In genomic region chr6:165636015-165636414, GRCh38 we compare ENCODE assay signal across 30 cellular contexts. TPM values are rescaled to one million over a fixed set of nuclear protein-coding genes. Genes with fewer than 3 reads are reported as not detected.
A peak's percentile ranks its signal among the peaks of the same experiment; 100 is the strongest.
DNase-seq lines count a peak whose midpoint lies in the region; ATAC-seq, FAIRE-seq and TF ChIP-seq lines count a peak whose summit lies in the region.
"Had no signal": no experiment of that assay in that cellular context is flagged by ENCODE, and none has a peak within 500 bp of the region (broad histone marks: within the 10 kb centered on the region; RNA-seq: fewer than 3 reads in every experiment).

No MANE protein-coding gene starts in this region.

- H2AK5ac ChIP-seq in H1 (ENCODE audit: low read depth, low read length), result no peak overlapping the region

- ATAC-seq in Panc1, result no peak
- ATAC-seq in HG02938 (IDR thresholded peaks at IDR 0.05; ENCODE audit: unreplicated experiment), result no peak
- ATAC-seq in GM21825 (IDR thresholded peaks at IDR 0.05; ENCODE audit: unreplicated experiment), result no peak
- ATAC-seq: body of pancreas, heart left ventricle, K562, SK-N-SH treated with all-trans-retinoic acid at 6 μM for 48 hours had no signal

- H2BK5ac ChIP-seq in H1 (ENCODE audit: low read depth, low read length), result no peak overlapping the region

- no peak overlapping the region; a peak in 1 of 7 replicates for H3K9ac ChIP-seq in H1 (replicated peaks in 1 of 4; ENCODE audit: extremely low read depth in 1 of 4, low read depth in 3 of 4, low read length in 3 of 4)

- CTCF ChIA-PET in Caco-2 (lab: Charles Lee), result no interaction called here
- CTCF ChIA-PET in Panc1 (lab: Charles Lee), result no interaction called here
- CTCF ChIA-PET in H1 (lab: Charles Lee; ENCODE audit: partially characterized antibody), result interaction anchor here (1.7 to 2.0 kb wide), 2 partner anchors 23 to 196 kb away, joined by 5 read pairs; no protein-coding TSS in a partner anchor

- no peaks in the 10 kb centered on the region for H3K23me2 ChIP-seq in H1 (ENCODE audit: low read depth, low read length)

- no peak overlapping the region for H3K23ac ChIP-seq in H1 (ENCODE audit: insufficient read length)

- peak overlapping the region; percentile 43 to 60; a peak in 3 of 4 replicates for H3K4me2 ChIP-seq in H1 (ENCODE audit: insufficient read depth in 1 of 2, low read depth in 2 of 2, low read length in 2 of 2)

- H3K27ac ChIP-seq in Panc1 (ENCODE audit: low read length) (peak overlapping the region; percentile 59; the same call in 1 of the 2 replicates), H1 (ENCODE audit: low read depth, low read length) (no peak overlapping the region)
- H3K27ac ChIP-seq: body of pancreas, heart left ventricle, neutrophil, RWPE1, stomach had no signal

- H3K27ac Mint-ChIP-seq in Caco-2 (ENCODE audit: unreplicated experiment) (peak overlapping the region; percentile 20), mesothelial cell of epicardium (peak overlapping the region; percentile 75)
- H3K27ac Mint-ChIP-seq: activated B cell treated with CpG ODN at 0.5 μM for 24 hours; activated naive CD8-positive, alpha-beta T cell treated with anti-CD3 and anti-CD28 coated beads, Interleukin-2, amount 10 ng/mL, durations not matched to agents 7 days and 5 days; immature natural killer cell; T-helper 2 cell treated with Interferon-gamma antibody and Interleukin-4, amounts not matched to agents 5 μg/mL and 100 μg/mL, for 36 hours had no signal

- H4K5ac ChIP-seq in H1 (ENCODE audit: insufficient read length, low read depth, low read length), result no peak overlapping the region

- no peaks in the 10 kb centered on the region for H3K79me1 ChIP-seq in H1 (ENCODE audit: low read depth, low read length)

- H3K4me3 ChIP-seq in Caco-2 (ENCODE audit: low read depth, low read length) (no peak overlapping the region), Panc1 (ENCODE audit: low read depth in 2 of 2, low read length in 2 of 2) (no peak overlapping the region), H1 (ENCODE audit: extremely low read depth in 1 of 4, insufficient read depth in 2 of 4, low read depth in 3 of 4, low read length in 4 of 4) (peak overlapping the region in 1 of 4 experiments; percentile 43; a peak in 2 of 8 replicates)
- H3K4me3 ChIP-seq: body of pancreas, heart left ventricle, K562, left ventricle myocardium inferior, stomach had no signal

- no peak overlapping the region for H2BK12ac ChIP-seq in H1 (ENCODE audit: low read depth, low read length)

- no peak for DNase-seq in Caco-2
- no peak for DNase-seq in Panc1 (ENCODE audit: low read depth, low spot score)
- DNase-seq in H1 (ENCODE audit: low read depth in 1 of 2, low spot score in 2 of 2), result no peak
- DNase-seq in mesothelial cell of epicardium (ENCODE audit: low spot score in 2 of 2, unreplicated experiment in 2 of 2), result no peak
- DNase-seq in GM19240 (ENCODE audit: insufficient read length, low spot score), result no peak
- DNase-seq in ureter (ENCODE audit: low spot score), result no peak
- DNase-seq: activated B cell treated with CpG ODN at 0.5 μM for 24 hours; activated CD4-positive, alpha-beta T cell treated with anti-CD3 and anti-CD28 coated beads, Interleukin-2, amount 50 U/mL, for 48 hours; activated CD8-positive, alpha-beta memory T cell treated with anti-CD3 and anti-CD28 coated beads, Interleukin-2, amount 50 U/mL, for 48 hours; activated naive CD8-positive, alpha-beta T cell treated with anti-CD3 and anti-CD28 coated beads, Interleukin-2, amount 10 ng/mL, durations not matched to agents 7 days and 5 days; body of pancreas; cortex of kidney; heart left ventricle; immature natural killer cell; left ventricle myocardium inferior; MM.1S; NCI-H1436; NCI-H524; stimulated activated CD4-positive, alpha-beta T cell treated with anti-CD3 and anti-CD28 coated beads, Interleukin-12 subunit alpha, Interleukin-12 subunit beta, amount 100 ng/mL, for 4 hours; stomach; trophoblast cell had no signal

- no peak for TF ChIP-seq EP300 in H1 (IDR thresholded peaks at IDR 0.05; ENCODE audit: borderline replicate concordance in 1 of 2, low read depth in 2 of 2, low read length in 2 of 2)

- FAIRE-seq in H1 (lab: Jason Lieb, UNC), result peak; percentile 24
- FAIRE-seq: endometrium, GM12891, K562 had no signal

- POLR2A ChIA-PET in Caco-2 (lab: Charles Lee), result no interaction called here
- POLR2A ChIA-PET in Panc1 (lab: Charles Lee), result no interaction called here
- POLR2A ChIA-PET in H1 (lab: Charles Lee; ENCODE audit: partially characterized antibody), result interaction anchor here (0.6 to 0.9 kb wide), 2 partner anchors 26 to 187 kb away, joined by 3 to 4 read pairs; no protein-coding TSS in a partner anchor

- H4K91ac ChIP-seq in H1 (replicated peaks; ENCODE audit: insufficient read length, low read length), result no peak overlapping the region

- no peaks in the 10 kb centered on the region for H3K36me3 Mint-ChIP-seq in Caco-2 (ENCODE audit: insufficient read depth, unreplicated experiment)
- H3K36me3 Mint-ChIP-seq in mesothelial cell of epicardium, result no peaks in the 10 kb centered on the region
- H3K36me3 Mint-ChIP-seq: activated naive CD8-positive, alpha-beta T cell treated with anti-CD3 and anti-CD28 coated beads, Interleukin-2, amount 10 ng/mL, durations not matched to agents 7 days and 5 days; immature natural killer cell had no signal

- BruUV-seq in Caco-2 (replicated peaks; lab: Mats Ljungman, UMichigan) (no TSS peak), Panc1 (replicated peaks; lab: Mats Ljungman, UMichigan) (no TSS peak)

- intact Hi-C loops in Caco-2 (cut with micrococcal nuclease; ENCODE audit: unreplicated experiment), result loop anchor here (10.0 kb wide), 2 partner anchors 191 to 219 kb away; no protein-coding TSS in a partner anchor
- intact Hi-C loops in Panc1 (cut with micrococcal nuclease; ENCODE audit: unreplicated experiment), result no loop called here

- H3K4me1 ChIP-seq in Caco-2 (peaks cover 11% of the 10 kb centered on the region; the same call in 1 of the 2 replicates), Panc1 (ENCODE audit: control insufficient read depth, insufficient read depth, low read length) (peaks cover 60% of the 10 kb centered on the region), H1 (replicated peaks in 1 of 4; ENCODE audit: control insufficient read depth in 3 of 4, insufficient read depth in 4 of 4, low read length in 3 of 4) (peaks cover 7 to 18% (median 13%) of the 10 kb centered on the region in 4 experiments)
- H3K4me1 ChIP-seq: body of pancreas had no signal

- no peak for TF ChIP-seq RAD21 in H1 (IDR thresholded peaks at IDR 0.05 in 1 of 2, conservative IDR thresholded peaks at IDR 0.05 in 1 of 2; ENCODE audit: low read depth in 2 of 2, low read length in 2 of 2)

- H3K36me3 ChIP-seq in Caco-2 (ENCODE audit: control insufficient read depth, insufficient read depth, low read length) (no peaks in the 10 kb centered on the region), Panc1 (ENCODE audit: control insufficient read depth, insufficient read depth, low read length) (no peaks in the 10 kb centered on the region), H1 (ENCODE audit: control insufficient read depth in 2 of 4, insufficient read depth in 4 of 4, low read length in 3 of 4) (no peaks in the 10 kb centered on the region)
- H3K36me3 ChIP-seq: heart left ventricle, left ventricle myocardium inferior, neutrophil, stomach had no signal

- H3K18ac ChIP-seq in H1 (ENCODE audit: extremely low read depth, low read length), result no peak overlapping the region

- H2AFZ ChIP-seq in H1 (ENCODE audit: low read length), result no peak overlapping the region

- H3K9me3 Mint-ChIP-seq in Caco-2 (ENCODE audit: unreplicated experiment), result no peaks in the 10 kb centered on the region
- H3K9me3 Mint-ChIP-seq in mesothelial cell of epicardium, result no peaks in the 10 kb centered on the region
- H3K9me3 Mint-ChIP-seq: activated B cell treated with CpG ODN at 0.5 μM for 24 hours; activated naive CD8-positive, alpha-beta T cell treated with anti-CD3 and anti-CD28 coated beads, Interleukin-2, amount 10 ng/mL, durations not matched to agents 7 days and 5 days; T-helper 2 cell treated with Interferon-gamma antibody and Interleukin-4, amounts not matched to agents 5 μg/mL and 100 μg/mL, for 36 hours had no signal

- TF ChIP-seq POLR2A in H1 (IDR thresholded peaks at IDR 0.05; ENCODE audit: control extremely low read depth in 1 of 2, low read depth in 2 of 2, low read length in 2 of 2), result no peak

- no peak overlapping the region for H2BK120ac ChIP-seq in H1 (replicated peaks; ENCODE audit: low read depth, low read length)

- no peak overlapping the region for H3K4ac ChIP-seq in H1 (replicated peaks; ENCODE audit: insufficient read length, low read depth, low read length)

- no peak overlapping the region for H2BK15ac ChIP-seq in H1 (ENCODE audit: low read length)

- no peak overlapping the region for H3K4me3 Mint-ChIP-seq in Caco-2 (ENCODE audit: unreplicated experiment)
- H3K4me3 Mint-ChIP-seq in mesothelial cell of epicardium, result peak overlapping the region; percentile 8
- H3K4me3 Mint-ChIP-seq: activated B cell treated with CpG ODN at 0.5 μM for 24 hours; activated naive CD8-positive, alpha-beta T cell treated with anti-CD3 and anti-CD28 coated beads, Interleukin-2, amount 10 ng/mL, durations not matched to agents 7 days and 5 days; immature natural killer cell; T-helper 2 cell treated with Interferon-gamma antibody and Interleukin-4, amounts not matched to agents 5 μg/mL and 100 μg/mL, for 36 hours had no signal

- H4K8ac ChIP-seq in H1 (ENCODE audit: extremely low read depth, insufficient read depth, low read length), result no peak overlapping the region

- peak overlapping the region; percentile 36; the same call in 1 of the 2 replicates for H2BK20ac ChIP-seq in H1 (ENCODE audit: low read length)

- H3K27me3 Mint-ChIP-seq in Caco-2 (ENCODE audit: insufficient read depth, unreplicated experiment), result no peaks in the 10 kb centered on the region
- H3K27me3 Mint-ChIP-seq in mesothelial cell of epicardium (ENCODE audit: low read depth), result no peaks in the 10 kb centered on the region

- no peaks in the 10 kb centered on the region for H4K20me1 ChIP-seq in H1 (replicated peaks in 1 of 2; ENCODE audit: control insufficient read depth in 1 of 2, insufficient read depth in 2 of 2, low read length in 2 of 2)

- H3K14ac ChIP-seq in H1 (ENCODE audit: insufficient read length), result no peak overlapping the region

- H3K27me3 ChIP-seq in Caco-2 (replicated peaks; ENCODE audit: control insufficient read depth, insufficient read depth, low read length), result peaks cover 1% of the 10 kb centered on the region; the same call in 1 of the 2 replicates
- H3K27me3 ChIP-seq in Panc1 (ENCODE audit: control insufficient read depth, insufficient read depth, low read length), result no peaks in the 10 kb centered on the region
- H3K27me3 ChIP-seq in H1 (replicated peaks in 1 of 4; ENCODE audit: control insufficient read depth in 3 of 4, extremely low read depth in 1 of 4, insufficient read depth in 3 of 4, low read length in 3 of 4), result no peaks in the 10 kb centered on the region
- H3K27me3 ChIP-seq: body of pancreas, heart left ventricle, stomach had no signal

- no peak for TF ChIP-seq CTCF in Caco-2 (IDR thresholded peaks at IDR 0.05; ENCODE audit: insufficient read depth in 1 of 2, low read depth in 1 of 2, low read length in 1 of 2, severe bottlenecking in 1 of 2, unreplicated experiment in 1 of 2)
- no peak for TF ChIP-seq CTCF in Panc1 (IDR thresholded peaks at IDR 0.05)
- TF ChIP-seq CTCF in H1 (IDR thresholded peaks at IDR 0.05; ENCODE audit: control extremely low read depth in 1 of 3, insufficient read depth in 1 of 3, low read depth in 1 of 3, low read length in 3 of 3), result no peak
- TF ChIP-seq CTCF in mesothelial cell of epicardium (IDR thresholded peaks at IDR 0.05; ENCODE audit: unreplicated experiment), result no peak

- in situ Hi-C loops in Panc1 (cut with HindIII; ENCODE audit: low pct_unique_long_range_greater_than_20kb, low sequenced_read_pairs), result no loop called here

- H3K9me3 ChIP-seq in Caco-2 (no peaks in the 10 kb centered on the region), Panc1 (ENCODE audit: control insufficient read depth, insufficient read depth, low read depth, low read length) (no peaks in the 10 kb centered on the region), H1 (ENCODE audit: insufficient read depth in 2 of 2, low read depth in 1 of 2, low read length in 1 of 2) (no peaks in the 10 kb centered on the region)
- H3K9me3 ChIP-seq: body of pancreas, heart left ventricle, left ventricle myocardium inferior, neutrophil, stomach had no signal

- no peak overlapping the region for H3K56ac ChIP-seq in H1 (replicated peaks; ENCODE audit: insufficient read length, low read depth, low read length)

- H3K79me2 ChIP-seq in H1 (ENCODE audit: control insufficient read depth in 1 of 2, insufficient read depth in 2 of 2, low read length in 2 of 2), result no peaks in the 10 kb centered on the region

- peaks cover 20% of the 10 kb centered on the region for H3K4me1 Mint-ChIP-seq in Caco-2 (ENCODE audit: low read depth, unreplicated experiment)
- peaks cover 54% of the 10 kb centered on the region for H3K4me1 Mint-ChIP-seq in mesothelial cell of epicardium
- H3K4me1 Mint-ChIP-seq: activated B cell treated with CpG ODN at 0.5 μM for 24 hours had no signal

RNA-seq across cellular contexts. Expression of gene PDE10A, which starts 27.0 kb away (rescaled TPM):
- total RNA-seq in Caco-2 (2022) (3.4 and 3.6 TPM in 2 replicates), Panc1 (2021; ENCODE audit: unreplicated experiment) (27.8 TPM), mesothelial cell of epicardium (12.8 to 14.3 TPM (median 13.0 TPM) in 3 replicates), ureter (47.0 TPM)
- 10.5 TPM for polyA plus RNA-seq in Panc1 (2012; ENCODE audit: insufficient read length)
- total RNA-seq in H1 (2021; fragmentation: NEBNext Ultra II Directional; extraction: Animal tissue kit (Norgen Biotek cat#: 25700)), result 2.4 and 2.6 TPM in 2 replicates
- 1.1 TPM in 2 replicates for polyA plus RNA-seq in H1 (2011; rRNA removed)
- polyA plus RNA-seq in H1 (2011; cell fraction: cytosol; rRNA removed), result 0.97 TPM
- polyA plus RNA-seq in H1 (2011; cell fraction: nucleus; rRNA removed), result 1.9 TPM
- polyA plus RNA-seq in H1 (2012, experiment 1 of 2), result 0.92 to 1.5 TPM (median 1.2 TPM) in 4 replicates
- 0.05 TPM for polyA plus RNA-seq in H1 (2012, experiment 2 of 2)
- polyA plus RNA-seq in H1 (2013, experiment 1 of 2), result 0.57 TPM
- 0.46 TPM for polyA plus RNA-seq in H1 (2013, experiment 2 of 2)
- 8.3 and 8.9 TPM in 2 replicates for polyA minus RNA-seq in H1 (2011; rRNA and poly(A)+ RNA removed)
- 4.6 TPM for polyA minus RNA-seq in H1 (2011; cell fraction: cytosol; rRNA and poly(A)+ RNA removed)
- 13.7 TPM for polyA minus RNA-seq in H1 (2011; cell fraction: nucleus; rRNA and poly(A)+ RNA removed)
- total RNA-seq: activated B cell treated with CpG ODN at 0.5 μM for 24 hours; activated naive CD8-positive, alpha-beta T cell treated with anti-CD3 and anti-CD28 coated beads, Interleukin-2, amount 10 ng/mL, durations not matched to agents 7 days and 5 days had no signal
- polyA plus RNA-seq: immature natural killer cell, K562 had no signal
